8 cellular contexts compared by ENCODE assay signal in genomic region chr17:70137451-70138230, GRCh38. TPM values are rescaled to one million over a fixed set of nuclear protein-coding genes. Genes with fewer than 3 reads are reported as not detected.
DNase-seq lines count a peak whose midpoint lies in the region; ATAC-seq and TF ChIP-seq lines count a peak whose summit lies in the region.

No MANE protein-coding gene starts in this region.

- intact Hi-C loops in mucosa of descending colon (cut with DNase I, micrococcal nuclease) = no loop called here

- no peaks in the 10 kb centered on the region for H3K36me3 Mint-ChIP-seq in effector memory CD8-positive, alpha-beta T cell (ENCODE audit: insufficient read depth)

- H3K4me1 Mint-ChIP-seq in effector memory CD8-positive, alpha-beta T cell (ENCODE audit: low read depth in 2 of 2) = peaks cover 3 to 7% of the 10 kb centered on the region in 2 donors

- H3K27ac ChIP-seq in tibial nerve = peak overlapping the region; percentile 57 to 89 (median 76)

- ATAC-seq in GM18508 (IDR thresholded peaks at IDR 0.05; ENCODE audit: insufficient read depth, unreplicated experiment) (peak; percentile 99), HG02884 (IDR thresholded peaks at IDR 0.05; ENCODE audit: unreplicated experiment) (peak; percentile 96), mucosa of descending colon (peak; percentile 92)
- ATAC-seq in effector memory CD8-positive, alpha-beta T cell (replicated peaks) = no peak

- peak overlapping the region; percentile 55 to 66 for H3K4me3 Mint-ChIP-seq in effector memory CD8-positive, alpha-beta T cell

- TF ChIP-seq EP300 in tibial nerve (IDR thresholded peaks at IDR 0.05) = peak; percentile 41 to 97

- DNase-seq in A172 (ENCODE audit: low spot score) (peak; percentile 60), RPMI7951 (ENCODE audit: low read depth) (peak; percentile 73), mucosa of descending colon (peak in 1 of 3 donors; percentile 65), tibial nerve (ENCODE audit: low spot score in 2 of 2) (peak; percentile 49 to 84), DMS114 treated with DMSO at 0.1 percent for 48 hours (lab: John Stamatoyannopoulos, UW; ENCODE audit: unreplicated experiment) (no peak)
- DNase-seq in effector memory CD8-positive, alpha-beta T cell = no peak

- H3K4me1 ChIP-seq in mucosa of descending colon (ENCODE audit: low read depth) (peaks cover 13% of the 10 kb centered on the region), tibial nerve (peaks cover 0 to 38% (median 14%) of the 10 kb centered on the region in 4 donors)

- H3K4me3 ChIP-seq in mucosa of descending colon (no peak overlapping the region), tibial nerve (peak overlapping the region; percentile 10 to 46 (median 32))

- no peaks in the 10 kb centered on the region for H3K27me3 ChIP-seq in tibial nerve

- no peaks in the 10 kb centered on the region for H3K36me3 ChIP-seq in mucosa of descending colon (ENCODE audit: low read depth)
- H3K36me3 ChIP-seq in tibial nerve = no peaks in the 10 kb centered on the region

- WGBS in tibial nerve, 2 donors = 14 to 17% methylated on average over 9 of the region's 9 CpGs

- H3K27ac Mint-ChIP-seq in effector memory CD8-positive, alpha-beta T cell = peak overlapping the region; percentile 32 to 60

- H3K9me3 Mint-ChIP-seq in effector memory CD8-positive, alpha-beta T cell = no peaks in the 10 kb centered on the region

- peak in 1 of 2 donors; percentile 21 for TF ChIP-seq POLR2A in tibial nerve (IDR thresholded peaks at IDR 0.05)

- no peaks in the 10 kb centered on the region for H3K27me3 Mint-ChIP-seq in effector memory CD8-positive, alpha-beta T cell

- no peaks in the 10 kb centered on the region for H3K9me3 ChIP-seq in mucosa of descending colon
- no peaks in the 10 kb centered on the region for H3K9me3 ChIP-seq in tibial nerve

- no peak for TF ChIP-seq CTCF in mucosa of descending colon (IDR thresholded peaks at IDR 0.05)
- no peak for TF ChIP-seq CTCF in tibial nerve (IDR thresholded peaks at IDR 0.05)

RNA-seq across cellular contexts. Expression of gene KCNJ2, which starts 31.7 kb away (rescaled TPM):
- not detected in 2 replicates for total RNA-seq in A172 (2014; rRNA removed; shearing (Covaris generic))
- under 0.01 and 0.24 TPM in 2 replicates for total RNA-seq in RPMI7951 (2014; rRNA removed; shearing (Covaris generic))
- 10 to 100 TPM in 2 of 3 donors, 1 to 10 TPM in 1; 9.2 to 17.3 (median 14.4) TPM for total RNA-seq in mucosa of descending colon
- 10 to 100 TPM in 1 of 4 donors, 1 to 10 TPM in 3; 2.7 to 18.0 (median 6.7) TPM for total RNA-seq in tibial nerve

Comparison
In these comparisons a context has a peak if more than half of its experiments do, and no peak if none do; other contexts are left out.
1. DNase-seq: peak in A172 (single experiment), RPMI7951 (single experiment) and tibial nerve (2 of 2); none in effector memory CD8-positive, alpha-beta T cell (0 of 3) and DMS114 treated with DMSO at 0.1 percent for 48 hours (single experiment).